In the genomic region with DNA sequence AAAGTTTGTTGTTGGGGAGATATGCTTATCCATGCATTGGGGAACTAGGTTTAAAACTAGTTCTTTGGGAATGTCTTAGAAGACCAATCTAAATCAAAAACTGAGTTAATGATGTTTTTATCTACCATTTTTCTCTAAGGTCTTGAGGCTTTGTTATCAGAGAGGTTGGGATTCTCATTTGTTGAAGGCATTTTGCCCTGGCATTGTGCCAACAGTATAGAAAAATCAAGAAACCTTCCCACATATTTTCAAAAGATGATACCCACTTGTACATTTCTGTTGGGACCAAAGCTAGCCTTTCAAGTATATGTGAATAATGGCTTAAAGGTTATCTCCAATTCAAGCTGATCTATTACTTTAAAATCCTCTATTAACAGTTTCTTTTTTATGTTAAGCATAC, we compare ENCODE assay signal across 24 cellular contexts.
"Had no signal": no experiment of that assay in that cellular context is flagged by ENCODE, and none has a peak within 500 bp of the region (broad histone marks: within the 10 kb centered on the region; RNA-seq: fewer than 3 reads in every experiment).

No MANE protein-coding gene starts in this region.

- DNase-seq: colonic mucosa; cortex of kidney; effector CD8-positive, alpha-beta T cell; effector memory CD8-positive, alpha-beta T cell; endodermal cell; erythroblast; esophagus squamous epithelium; foreskin fibroblast; foreskin melanocyte; gastrocnemius medialis; heart left ventricle; hypothalamus; left cardiac atrium; left lung; left ventricle myocardium superior; lower lobe of right lung; mesenchymal stem cell; midbrain had no signal

- H3K4me2 ChIP-seq: hepatocyte had no signal

- H2AFZ ChIP-seq: hepatocyte had no signal

- ATAC-seq: effector memory CD8-positive, alpha-beta T cell; esophagus mucosa; gastrocnemius medialis; heart left ventricle; left cardiac atrium; left lung; left ventricle myocardium superior; lower lobe of right lung had no signal

- H3K27me3 ChIP-seq: colonic mucosa, esophagus squamous epithelium, gastrocnemius medialis, heart left ventricle, hepatocyte, left lung had no signal

- H3K9me3 ChIP-seq: colonic mucosa, gastrocnemius medialis, lower lobe of right lung had no signal

- H3K27ac ChIP-seq: colonic mucosa, epithelial cell of prostate, esophagus squamous epithelium, gastrocnemius medialis, heart left ventricle, hepatocyte, left lung, lower lobe of right lung had no signal

- FAIRE-seq: endometrium, islet of Langerhans, keratinocyte had no signal

- H3K36me3 ChIP-seq: colonic mucosa, esophagus squamous epithelium, gastrocnemius medialis, heart left ventricle, left lung, lower lobe of right lung had no signal

- H3K4me1 ChIP-seq: colonic mucosa, esophagus squamous epithelium, gastrocnemius medialis, heart left ventricle, left lung, lower lobe of right lung had no signal

- H3K79me2 ChIP-seq: hepatocyte had no signal

- H3K4me3 ChIP-seq: colonic mucosa, esophagus squamous epithelium, gastrocnemius medialis, heart left ventricle, hepatocyte, left lung, lower lobe of right lung had no signal
